ENCODE assay signal across 9 cellular contexts in genomic region chr2:170815311-170815710, GRCh38. TPM values are rescaled to one million over a fixed set of nuclear protein-coding genes. Genes with fewer than 3 reads are reported as not detected.
DNase-seq lines count a peak whose midpoint lies in the region; TF ChIP-seq lines count a peak whose summit lies in the region.
"Had no signal": no experiment of that assay in that cellular context is flagged by ENCODE, and none has a peak within 500 bp of the region (broad histone marks: within the 10 kb centered on the region; RNA-seq: fewer than 3 reads in every experiment).

No MANE protein-coding gene starts in this region.

- peak overlapping the region; percentile 48 for H3K18ac ChIP-seq in neuronal stem cell (ENCODE audit: low read length)

- H3K23ac ChIP-seq in neuronal stem cell (ENCODE audit: low read depth, low read length, poor library complexity) = peak overlapping the region; percentile 37

- H3K4me2 ChIP-seq in neuronal stem cell (ENCODE audit: insufficient read depth, low read length, poor library complexity, severe bottlenecking) = peak overlapping the region; percentile 95

- peaks cover 36 to 74% (median 73%) of the 10 kb centered on the region in 3 experiments for H3K27me3 ChIP-seq in neuronal stem cell (ENCODE audit: control insufficient read depth in 3 of 3, insufficient read depth in 3 of 3, low read depth in 1 of 3, low read length in 3 of 3)
- H3K27me3 ChIP-seq in ascending aorta = peaks cover 5% of the 10 kb centered on the region
- H3K27me3 ChIP-seq: SJCRH30 had no signal

- H2BK5ac ChIP-seq in neuronal stem cell (ENCODE audit: low read length) = no peak overlapping the region

- H4K91ac ChIP-seq in neuronal stem cell (ENCODE audit: low read depth, low read length, poor library complexity) = no peak overlapping the region

- H3K4ac ChIP-seq in neuronal stem cell (ENCODE audit: low read length) = no peak overlapping the region

- no peak overlapping the region for H4K8ac ChIP-seq in neuronal stem cell (ENCODE audit: low read depth, low read length)

- H2AFZ ChIP-seq in neuronal stem cell (ENCODE audit: low read length) = no peak overlapping the region

- no CpG with 5 or more reads among the region's 19 CpGs for WGBS in neuronal stem cell (ENCODE audit: extremely low coverage in 2 of 2, insufficient read length in 2 of 2, insufficient replicate concordance in 1 of 2), 2 donors

- in situ Hi-C loops in KBM-7 (cut with MboI; ENCODE audit: low pct_unique_long_range_greater_than_20kb, low sequenced_read_pairs) = loop anchor here (25.0 kb wide), 2 partner anchors 403 to 578 kb away; no protein-coding TSS in a partner anchor

- H3K4me1 ChIP-seq in neuronal stem cell (ENCODE audit: control insufficient read depth in 2 of 2, insufficient read depth in 1 of 2, low read depth in 1 of 2, low read length in 2 of 2) (peaks cover 17 to 18% of the 10 kb centered on the region in 2 donors), ascending aorta (peaks cover 13 to 22% of the 10 kb centered on the region in 2 donors)

- no peak overlapping the region for H3K14ac ChIP-seq in neuronal stem cell (ENCODE audit: low read length)

- no peak overlapping the region for H2AK5ac ChIP-seq in neuronal stem cell (ENCODE audit: low read depth, low read length)

- H3K27ac ChIP-seq in cingulate gyrus (ENCODE audit: low read depth, low read length) (peak overlapping the region; percentile 19), neuronal stem cell (replicated peaks; ENCODE audit: low read length) (no peak overlapping the region), ascending aorta (no peak overlapping the region)
- H3K27ac ChIP-seq: SJCRH30 had no signal

- no peak for TF ChIP-seq CTCF in ascending aorta (IDR thresholded peaks at IDR 0.05)

- H3K4me3 ChIP-seq in neuronal stem cell (ENCODE audit: low read length in 2 of 2) = no peak overlapping the region
- peak overlapping the region in 1 of 2 donors; percentile 69 for H3K4me3 ChIP-seq in ascending aorta

- H3K9ac ChIP-seq in neuronal stem cell (ENCODE audit: low read depth, low read length, poor library complexity) = no peak overlapping the region

- H2BK120ac ChIP-seq in neuronal stem cell (ENCODE audit: low read depth, low read length) = no peak overlapping the region

- no peaks in the 10 kb centered on the region for H3K79me1 ChIP-seq in neuronal stem cell (ENCODE audit: low read depth, low read length)

- peak; percentile 60 to 83 for DNase-seq in NCI-H2081 (lab: John Stamatoyannopoulos, UW)
- DNase-seq in NCI-H2081 treated with DMSO at 0.1 percent for 48 hours (lab: John Stamatoyannopoulos, UW) = no peak
- peak; percentile 74 for DNase-seq in NCI-H2029 treated with DMSO at 0.1 percent for 48 hours (lab: John Stamatoyannopoulos, UW)
- no peak for DNase-seq in neuronal stem cell (ENCODE audit: low spot score)
- DNase-seq in ascending aorta (ENCODE audit: low spot score in 2 of 2) = no peak
- no peak for DNase-seq in NCI-H2171 (lab: John Stamatoyannopoulos, UW)
- DNase-seq in KBM-7 = no peak

- H3K9me3 ChIP-seq in neuronal stem cell (replicated peaks in 1 of 2; ENCODE audit: control insufficient read depth in 2 of 2, insufficient read depth in 1 of 2, low read depth in 1 of 2, low read length in 2 of 2) (no peaks in the 10 kb centered on the region), ascending aorta (no peaks in the 10 kb centered on the region)
- H3K9me3 ChIP-seq: SJCRH30 had no signal

- no peak overlapping the region for H2BK15ac ChIP-seq in neuronal stem cell (ENCODE audit: low read length)

- no peak overlapping the region for H2BK12ac ChIP-seq in neuronal stem cell (ENCODE audit: low read length)

- H3K36me3 ChIP-seq in neuronal stem cell (replicated peaks in 1 of 2; ENCODE audit: control insufficient read depth in 2 of 2, insufficient read depth in 2 of 2, low read length in 2 of 2) (no peaks in the 10 kb centered on the region), ascending aorta (no peaks in the 10 kb centered on the region)
- H3K36me3 ChIP-seq: SJCRH30 had no signal

- intact Hi-C loops in ascending aorta (cut with DNase I) = loop anchor here (1.0 to 2.0 kb wide), 2 partner anchors 329 to 445 kb away; no protein-coding TSS in a partner anchor

RNA-seq across cellular contexts. Expression of gene GAD1, which starts 1.4 kb away (rescaled TPM):
- polyA plus RNA-seq in neuronal stem cell (2013, experiment 1 of 2) = 0.08 TPM
- polyA plus RNA-seq in neuronal stem cell (2013, experiment 2 of 2) = 0.14 TPM
- 0.96 TPM for total RNA-seq in ascending aorta

RNA-seq across cellular contexts. Expression of gene ERICH2, which starts 45.1 kb away (rescaled TPM):
- polyA plus RNA-seq in neuronal stem cell (2013, experiment 1 of 2) = 1.4 TPM
- polyA plus RNA-seq in neuronal stem cell (2013, experiment 2 of 2) = 1.5 TPM
- total RNA-seq in ascending aorta = not detected

Comparison
In these comparisons a context has a peak if more than half of its experiments do, and no peak if none do; other contexts are left out.
1. DNase-seq: peak in NCI-H2081 (2 of 2) and NCI-H2029 treated with DMSO at 0.1 percent for 48 hours (single experiment); none in NCI-H2081 treated with DMSO at 0.1 percent for 48 hours (single experiment), neuronal stem cell (single experiment), ascending aorta (0 of 2), NCI-H2171 (single experiment) and KBM-7 (single experiment).